ENCODE assay signal across 1 cellular context in genomic region chr1:163197022-163197421, GRCh38.
TF ChIP-seq lines count a peak whose summit lies in the region.

No MANE protein-coding gene starts in this region.

TF ChIP-seq in K562, 482 proteins besides CTCF, POLR2A, EP300 and RAD21:
- no peak for TF ChIP-seq CREB3L1 (IDR thresholded peaks at IDR 0.05; ENCODE audit: borderline replicate concordance, low read depth)
- no peak for TF ChIP-seq HEY1 (CRISPR knock-in tag; IDR thresholded peaks at IDR 0.05; ENCODE audit: borderline replicate concordance)
- no peak for TF ChIP-seq ARID1B (IDR thresholded peaks at IDR 0.05)
- TF ChIP-seq GABPB1 (CRISPR knock-in tag; IDR thresholded peaks at IDR 0.05) = no peak
- no peak for TF ChIP-seq TEAD4 (IDR thresholded peaks at IDR 0.05; ENCODE audit: low read length)
- TF ChIP-seq TEAD4 (CRISPR knock-in tag; IDR thresholded peaks at IDR 0.05; ENCODE audit: borderline replicate concordance) = no peak
- no peak for TF ChIP-seq ZNF212 (CRISPR knock-in tag; IDR thresholded peaks at IDR 0.05)
- TF ChIP-seq DIDO1 (tag; IDR thresholded peaks at IDR 0.05; ENCODE audit: low read depth) = no peak
- TF ChIP-seq DMBX1 (CRISPR knock-in tag; IDR thresholded peaks at IDR 0.05; ENCODE audit: borderline replicate concordance) = no peak
- no peak for TF ChIP-seq ARID3B (CRISPR knock-in tag; IDR thresholded peaks at IDR 0.05; ENCODE audit: borderline replicate concordance)
- TF ChIP-seq ZNF764 (CRISPR knock-in tag; IDR thresholded peaks at IDR 0.05; ENCODE audit: low read depth) = no peak
- TF ChIP-seq HDGF (IDR thresholded peaks at IDR 0.05) = no peak
- no peak for TF ChIP-seq ZNF197 (CRISPR knock-in tag; IDR thresholded peaks at IDR 0.05; ENCODE audit: low read depth)
- TF ChIP-seq PCBP1 (IDR thresholded peaks at IDR 0.05; ENCODE audit: low read depth, low read length, poor library complexity, severe bottlenecking) = no peak
- no peak for TF ChIP-seq ETS1 (conservative IDR thresholded peaks at IDR 0.05; ENCODE audit: control insufficient read depth, low read depth, low read length)
- no peak for TF ChIP-seq MLLT1 (IDR thresholded peaks at IDR 0.05)
TF ChIP-seq in K562: peak in this region for 0.
